ENCODE assay signal across 9 cellular contexts in genomic region chr5:1488882-1489680, GRCh38. TPM values are rescaled to one million over a fixed set of nuclear protein-coding genes. Genes with fewer than 3 reads are reported as not detected.
DNase-seq lines count a peak whose midpoint lies in the region; ATAC-seq and TF ChIP-seq lines count a peak whose summit lies in the region.
"Had no signal": no experiment of that assay in that cellular context is flagged by ENCODE, and none has a peak within 500 bp of the region (broad histone marks: within the 10 kb centered on the region; RNA-seq: fewer than 3 reads in every experiment).

No MANE protein-coding gene starts in this region.

- H3K4me2 ChIP-seq in PC-3 (ENCODE audit: low read length), result peak overlapping the region; percentile 38; the same call in 1 of the 2 replicates

- peak; percentile 72 for DNase-seq in activated effector memory CD4-positive, alpha-beta T cell treated with anti-CD3 and anti-CD28 coated beads, Interleukin-2, amount 50 U/mL, for 16 hours
- no peak for DNase-seq in activated effector memory CD4-positive, alpha-beta T cell treated with Interleukin-2 at 50 U/mL for 16 hours
- DNase-seq in PC-3 (peak; percentile 69), fibroblast of mammary gland (ENCODE audit: low read depth) (peak; percentile 91), NCI-H510A treated with DMSO at 0.1 percent for 48 hours (lab: John Stamatoyannopoulos, UW) (no peak), NCI-H2107 treated with DMSO at 0.1 percent for 48 hours (lab: John Stamatoyannopoulos, UW; ENCODE audit: unreplicated experiment) (no peak), adrenal gland (no peak)

- H3K27me3 ChIP-seq in PC-3 (ENCODE audit: low read length) (no peaks in the 10 kb centered on the region), adrenal gland (no peaks in the 10 kb centered on the region)
- H3K27me3 ChIP-seq: cardiac muscle cell had no signal

- WGBS in adrenal gland, 4 donors, result 80 to 86% (median 81%) methylated on average over 9 to 14 of the region's 14 CpGs

- H3K36me3 ChIP-seq in PC-3 (ENCODE audit: low read depth, low read length) (peaks cover 74% of the 10 kb centered on the region), adrenal gland (replicated peaks in 1 of 2) (peaks cover 0 to 48% of the 10 kb centered on the region in 2 donors)

- no peaks in the 10 kb centered on the region for H3K9me2 ChIP-seq in PC-3 (replicated peaks; ENCODE audit: low read length)

- peaks cover 12% of the 10 kb centered on the region for H3K4me1 ChIP-seq in PC-3 (ENCODE audit: insufficient read depth, low read length)
- H3K4me1 ChIP-seq in adrenal gland (replicated peaks in 1 of 2), result no peaks in the 10 kb centered on the region

- no peaks in the 10 kb centered on the region for H3F3A ChIP-seq in PC-3 (ENCODE audit: low read length, unreplicated experiment)

- intact Hi-C loops in PC-3 (cut with micrococcal nuclease), result no loop called here
- intact Hi-C loops in adrenal gland (cut with DNase I), result loop anchor here in 1 of 2 donors (10.0 kb wide), 1 partner anchor 146 kb away; no protein-coding TSS in a partner anchor

- peak; percentile 35 for ATAC-seq in HG02588 (IDR thresholded peaks at IDR 0.05; ENCODE audit: unreplicated experiment)
- peak; percentile 91 for ATAC-seq in PC-3

- 0 out of 2 replicates have a peak, but pooled peaks cover 4% of the 10 kb centered on the region for H3K79me2 ChIP-seq in PC-3 (ENCODE audit: low read length)

- no peak overlapping the region for H2AFZ ChIP-seq in PC-3 (ENCODE audit: low read length)

- peaks cover 4% of the 10 kb centered on the region; the same call in 1 of the 2 replicates for H4K20me1 ChIP-seq in PC-3 (ENCODE audit: low read length)

- H3K4me3 ChIP-seq in PC-3 (ENCODE audit: low read length) (no peak overlapping the region), fibroblast of mammary gland (ENCODE audit: control insufficient read depth, low read depth, low read length) (no peak overlapping the region), adrenal gland (no peak overlapping the region)
- H3K4me3 ChIP-seq: cardiac muscle cell had no signal

- TF ChIP-seq CTCF in PC-3 (conservative IDR thresholded peaks at IDR 0.05; ENCODE audit: low read depth, low read length) (no peak), fibroblast of mammary gland (conservative IDR thresholded peaks at IDR 0.05; ENCODE audit: control insufficient read depth, insufficient read depth, low read depth, low read length) (no peak), adrenal gland (IDR thresholded peaks at IDR 0.05) (no peak)

- BruUV-seq in PC-3 (replicated peaks; lab: Mats Ljungman, UMichigan), result no TSS peak

- H3K27ac ChIP-seq in PC-3 (ENCODE audit: low read length) (peak overlapping the region; percentile 39), adrenal gland (no peak overlapping the region)
- H3K27ac ChIP-seq: cardiac muscle cell had no signal

- TF ChIP-seq POLR2A in adrenal gland (IDR thresholded peaks at IDR 0.05), result no peak

- H3K9me3 ChIP-seq in PC-3 (ENCODE audit: low read length) (no peaks in the 10 kb centered on the region), adrenal gland (replicated peaks in 1 of 3) (no peaks in the 10 kb centered on the region)

- CTCF ChIA-PET in PC-3 (lab: Charles Lee), result interaction anchor here (1.0 kb wide), 1 partner anchor 315 kb away, joined by 3 read pairs; no protein-coding TSS in a partner anchor

- POLR2A ChIA-PET in PC-3 (lab: Charles Lee; ENCODE audit: unreplicated experiment), result no interaction called here

- no peak overlapping the region for H3K9ac ChIP-seq in PC-3 (ENCODE audit: low read length)

RNA-seq across cellular contexts. Expression of gene LPCAT1, which starts 34.7 kb away (rescaled TPM):
- total RNA-seq in PC-3 (2014; rRNA removed) (121 and 144 TPM in 2 replicates), adrenal gland (10 to 100 TPM; 33.9 to 59.1 (median 43.4) TPM)
- 10 to 100 TPM; 23.2 to 45.3 (median 42.8) TPM for polyA plus RNA-seq in adrenal gland

RNA-seq across cellular contexts. Expression of gene SLC6A3, which starts 43.8 kb away (rescaled TPM):
- total RNA-seq in PC-3 (2014; rRNA removed) (not detected in 2 replicates), adrenal gland (not detected)
- under 1 TPM in 1 of 3 donors, not detected in 2; 0.10 TPM for polyA plus RNA-seq in adrenal gland
- total RNA-seq: cardiac muscle cell had no signal
- polyA plus RNA-seq: cardiac muscle cell had no signal

Comparison
In these comparisons a context has a peak if more than half of its experiments do, and no peak if none do; other contexts are left out.
1. DNase-seq: peak in activated effector memory CD4-positive, alpha-beta T cell treated with anti-CD3 and anti-CD28 coated beads, Interleukin-2, amount 50 U/mL, for 16 hours (single experiment), PC-3 (single experiment) and fibroblast of mammary gland (single experiment); none in activated effector memory CD4-positive, alpha-beta T cell treated with Interleukin-2 at 50 U/mL for 16 hours (single experiment), NCI-H510A treated with DMSO at 0.1 percent for 48 hours (single experiment), NCI-H2107 treated with DMSO at 0.1 percent for 48 hours (single experiment) and adrenal gland (0 of 7).